ENCODE assay signal across 7 cellular contexts in the genomic region with DNA sequence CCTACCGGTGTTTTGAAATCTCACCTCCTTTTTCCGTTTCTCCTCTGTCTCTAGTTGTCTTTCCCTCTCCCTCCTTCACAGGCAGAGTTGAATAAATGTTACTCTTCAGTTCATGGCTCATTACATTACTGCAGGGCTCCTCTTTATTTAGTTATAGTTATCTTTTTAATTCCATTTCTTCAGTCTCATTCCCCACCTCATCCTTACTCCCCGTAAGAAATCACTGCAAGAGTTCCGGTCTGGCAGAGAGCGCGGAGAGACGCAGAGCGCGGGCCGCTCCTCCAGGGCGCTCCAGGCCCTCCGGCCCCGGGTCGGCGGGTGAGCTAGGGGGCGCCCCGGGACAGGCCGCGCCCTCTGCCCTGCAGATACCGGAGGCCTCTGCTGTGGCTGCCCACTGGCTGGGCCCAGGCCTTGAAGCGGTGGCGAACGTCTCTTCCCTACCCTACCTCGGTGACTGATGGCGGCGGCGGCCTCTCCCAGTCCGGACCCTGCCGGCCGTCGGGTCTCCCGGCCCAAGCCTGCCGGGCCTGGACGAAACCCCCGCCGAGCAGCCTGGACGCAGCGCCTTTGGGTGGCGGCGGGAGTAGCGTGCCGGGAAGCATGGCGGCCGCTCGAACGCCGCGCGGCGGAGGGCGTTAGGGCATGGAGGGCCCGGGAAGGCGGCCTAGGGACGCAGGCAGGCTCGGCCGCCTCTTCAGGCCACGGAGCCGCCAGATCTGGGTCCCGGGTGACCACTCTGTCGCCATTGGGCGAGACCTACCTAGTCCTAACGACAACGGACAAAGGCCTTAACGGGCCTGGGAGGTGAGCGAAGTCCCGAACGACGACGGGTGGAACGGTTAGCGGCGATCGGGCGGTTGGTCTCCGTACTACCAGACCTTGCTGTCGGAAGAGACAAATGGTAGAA. TPM values are rescaled to one million over a fixed set of nuclear protein-coding genes. Genes with fewer than 3 reads are reported as not detected.
DNase-seq lines count a peak whose midpoint lies in the region; ATAC-seq, FAIRE-seq and TF ChIP-seq lines count a peak whose summit lies in the region.

No MANE protein-coding gene starts in this region.

- H3K4me1 Mint-ChIP-seq in activated CD8-positive, alpha-beta T cell treated with anti-CD3 and anti-CD28 coated beads, Interleukin-2, amount 10 ng/mL, durations not matched to agents 7 days and 5 days (ENCODE audit: low read depth), result peaks cover 30% of the 10 kb centered on the region

- no peak overlapping the region for H2AK5ac ChIP-seq in H1 (ENCODE audit: low read depth, low read length)
- no peak overlapping the region for H2AK5ac ChIP-seq in mesendoderm (ENCODE audit: low read length)

- peaks cover 0 to 3% (median 2%) of the 10 kb centered on the region in 4 experiments; a peak in 2 of 7 replicates for H3K4me1 ChIP-seq in H1 (replicated peaks in 1 of 4; ENCODE audit: control insufficient read depth in 3 of 4, insufficient read depth in 4 of 4, low read length in 3 of 4)
- H3K4me1 ChIP-seq in mesendoderm (ENCODE audit: control insufficient read depth, low read depth, low read length), result no peaks in the 10 kb centered on the region

- H3K14ac ChIP-seq in H1 (ENCODE audit: insufficient read length), result no peak overlapping the region

- H4K5ac ChIP-seq in H1 (ENCODE audit: insufficient read length, low read depth, low read length), result peak overlapping the region; percentile 83
- no peak overlapping the region for H4K5ac ChIP-seq in mesendoderm (ENCODE audit: low read length)

- H3K4me2 ChIP-seq in H1 (ENCODE audit: insufficient read depth in 1 of 2, low read depth in 2 of 2, low read length in 2 of 2) (peak overlapping the region; percentile 84 to 85), mesendoderm (ENCODE audit: low read length) (peak overlapping the region; percentile 74)

- peak overlapping the region; percentile 90 for H3K18ac ChIP-seq in H1 (ENCODE audit: extremely low read depth, low read length)
- H3K18ac ChIP-seq in mesendoderm (ENCODE audit: low read length), result peak overlapping the region; percentile 97

- H2BK20ac ChIP-seq in H1 (ENCODE audit: low read length), result no peak overlapping the region

- H2BK15ac ChIP-seq in H1 (ENCODE audit: low read length) (no peak overlapping the region), mesendoderm (replicated peaks; ENCODE audit: low read depth) (no peak overlapping the region)

- peaks cover 3% of the 10 kb centered on the region; the same call in 1 of the 2 replicates for H3K23me2 ChIP-seq in H1 (ENCODE audit: low read depth, low read length)

- ATAC-seq in GM18511 (IDR thresholded peaks at IDR 0.05; ENCODE audit: unreplicated experiment), result peak; percentile 75
- peak; percentile 57 for ATAC-seq in HG02938 (IDR thresholded peaks at IDR 0.05; ENCODE audit: unreplicated experiment)
- ATAC-seq in activated CD8-positive, alpha-beta T cell treated with anti-CD3 and anti-CD28 coated beads, Interleukin-2, amount 10 ng/mL, durations not matched to agents 7 days and 5 days, result peak; percentile 82

- DNase-seq in NCI-H2227 (lab: John Stamatoyannopoulos, UW; ENCODE audit: unreplicated experiment) (peak; percentile 68), H1 (ENCODE audit: low read depth in 1 of 2, low spot score in 2 of 2) (peak in 1 of 2 experiments; percentile 87), mesendoderm (peak; percentile 93)
- DNase-seq in activated CD8-positive, alpha-beta T cell treated with anti-CD3 and anti-CD28 coated beads, Interleukin-2, amount 10 ng/mL, durations not matched to agents 7 days and 5 days, result peak; percentile 72
- DNase-seq in stimulated activated CD8-positive, alpha-beta memory T cell treated with anti-CD3 and anti-CD28 coated beads, Interleukin-15, amount 100 ng/mL, for 1 hour (ENCODE audit: low read depth), result peak; percentile 31

- peak overlapping the region; percentile 91 for H3K4ac ChIP-seq in H1 (replicated peaks; ENCODE audit: insufficient read length, low read depth, low read length)
- peak overlapping the region; percentile 82 for H3K4ac ChIP-seq in mesendoderm (ENCODE audit: low read depth, low read length)

- no peaks in the 10 kb centered on the region for H3K36me3 ChIP-seq in H1 (ENCODE audit: control insufficient read depth in 2 of 4, insufficient read depth in 4 of 4, low read length in 3 of 4)
- H3K36me3 ChIP-seq in mesendoderm (ENCODE audit: control insufficient read depth, insufficient read depth, low read length), result no peaks in the 10 kb centered on the region

- H3K4me3 ChIP-seq in H1 (ENCODE audit: extremely low read depth in 1 of 4, insufficient read depth in 2 of 4, low read depth in 3 of 4, low read length in 4 of 4) (peak overlapping the region; percentile 58 to 94 (median 84)), mesendoderm (ENCODE audit: low read length) (peak overlapping the region; percentile 76)

- H3K27ac ChIP-seq in H1 (ENCODE audit: low read depth, low read length) (peak overlapping the region; percentile 84), mesendoderm (ENCODE audit: low read depth, low read length) (peak overlapping the region; percentile 91)

- H2BK120ac ChIP-seq in H1 (replicated peaks; ENCODE audit: low read depth, low read length) (no peak overlapping the region), mesendoderm (ENCODE audit: low read depth, low read length) (peak overlapping the region; percentile 82)

- peak overlapping the region; percentile 90 for H2BK5ac ChIP-seq in H1 (ENCODE audit: low read depth, low read length)
- peak overlapping the region; percentile 59 for H2BK5ac ChIP-seq in mesendoderm (ENCODE audit: low read length)

- peak overlapping the region; percentile 80 for H3K4me3 Mint-ChIP-seq in activated CD8-positive, alpha-beta T cell treated with anti-CD3 and anti-CD28 coated beads, Interleukin-2, amount 10 ng/mL, durations not matched to agents 7 days and 5 days

- H4K8ac ChIP-seq in H1 (ENCODE audit: extremely low read depth, insufficient read depth, low read length) (peak overlapping the region; percentile 90; the same call in 1 of the 2 replicates), mesendoderm (ENCODE audit: low read depth, low read length) (peak overlapping the region; percentile 70)

- no peak for FAIRE-seq in H1 (lab: Jason Lieb, UNC)

- peaks cover 2% of the 10 kb centered on the region for H3K36me3 Mint-ChIP-seq in activated CD8-positive, alpha-beta T cell treated with anti-CD3 and anti-CD28 coated beads, Interleukin-2, amount 10 ng/mL, durations not matched to agents 7 days and 5 days (ENCODE audit: low read depth)

- CTCF ChIA-PET in activated CD8-positive, alpha-beta T cell treated with anti-CD3 and anti-CD28 coated beads, Interleukin-2, amount 10 ng/mL, durations not matched to agents 7 days and 5 days (lab: Charles Lee), result interaction anchor here (1.5 to 1.9 kb wide), 2 partner anchors 14 to 16 kb away, joined by 4 to 5 read pairs; no protein-coding TSS in a partner anchor
- CTCF ChIA-PET in H1 (lab: Charles Lee; ENCODE audit: partially characterized antibody), result interaction anchor here (1.0 to 1.2 kb wide), 4 partner anchors 8 to 50 kb away, joined by 3 to 4 read pairs (median 3); no protein-coding TSS in a partner anchor

- peak overlapping the region; percentile 92 for H2AFZ ChIP-seq in H1 (ENCODE audit: low read length)

- no peaks in the 10 kb centered on the region for H3K9me3 Mint-ChIP-seq in activated CD8-positive, alpha-beta T cell treated with anti-CD3 and anti-CD28 coated beads, Interleukin-2, amount 10 ng/mL, durations not matched to agents 7 days and 5 days (ENCODE audit: insufficient read depth)

- 2% methylated on average over 52 of the region's 76 CpGs; no CpG with 5 or more reads in 1 of the 2 experiments for WGBS in H1 (ENCODE audit: extremely low coverage in 1 of 2, insufficient coverage in 1 of 2, insufficient read length in 1 of 2, insufficient replicate concordance in 2 of 2, low coverage in 1 of 2, low lambda C conversion rate in 2 of 2, missing lambda C conversion rate in 1 of 2), 2 experiments
- WGBS in mesendoderm (ENCODE audit: extremely low coverage, insufficient coverage, low lambda C conversion rate), result no CpG with 5 or more reads among the region's 76 CpGs

- 0 out of 2 replicates have a peak overlapping the region, but pooled peaks have one; percentile 18 for H2BK12ac ChIP-seq in H1 (ENCODE audit: low read depth, low read length)

- peak; percentile 65 to 72 for TF ChIP-seq POLR2A in H1 (IDR thresholded peaks at IDR 0.05; ENCODE audit: control extremely low read depth in 1 of 2, low read depth in 2 of 2, low read length in 2 of 2)

- H3K9ac ChIP-seq in H1 (replicated peaks in 1 of 4; ENCODE audit: extremely low read depth in 1 of 4, low read depth in 3 of 4, low read length in 3 of 4) (peak overlapping the region; percentile 74 to 88 (median 80)), mesendoderm (ENCODE audit: low read length) (peak overlapping the region; percentile 96)

- POLR2A ChIA-PET in activated CD8-positive, alpha-beta T cell treated with anti-CD3 and anti-CD28 coated beads, Interleukin-2, amount 10 ng/mL, durations not matched to agents 7 days and 5 days (lab: Charles Lee), result interaction anchor here (1.0 to 3.6 kb wide), 4 partner anchors 11 to 47 kb away, joined by 3 to 17 read pairs (median 10); partner anchors contain the start of gene HMGN4
- POLR2A ChIA-PET in H1 (lab: Charles Lee; ENCODE audit: partially characterized antibody), result interaction anchor here (0.8 to 2.8 kb wide), 15 partner anchors 9 to 191 kb away, joined by 3 to 36 read pairs (median 3); partner anchors contain the start of genes BTN1A1 and HMGN4

- TF ChIP-seq EP300 in H1 (IDR thresholded peaks at IDR 0.05; ENCODE audit: borderline replicate concordance in 1 of 2, low read depth in 2 of 2, low read length in 2 of 2), result no peak

- H3K79me2 ChIP-seq in H1 (ENCODE audit: control insufficient read depth in 1 of 2, insufficient read depth in 2 of 2, low read length in 2 of 2), result peaks cover 0 to 9% of the 10 kb centered on the region in 2 experiments; a peak in 2 of 4 replicates
- H3K79me2 ChIP-seq in mesendoderm (ENCODE audit: control insufficient read depth, insufficient read depth, low read length), result no peaks in the 10 kb centered on the region

- H3K27ac Mint-ChIP-seq in activated CD8-positive, alpha-beta T cell treated with anti-CD3 and anti-CD28 coated beads, Interleukin-2, amount 10 ng/mL, durations not matched to agents 7 days and 5 days, result peak overlapping the region; percentile 93

- H3K9me3 ChIP-seq in H1 (ENCODE audit: insufficient read depth in 2 of 2, low read depth in 1 of 2, low read length in 1 of 2), result no peaks in the 10 kb centered on the region

- no peaks in the 10 kb centered on the region for H4K20me1 ChIP-seq in H1 (replicated peaks in 1 of 2; ENCODE audit: control insufficient read depth in 1 of 2, insufficient read depth in 2 of 2, low read length in 2 of 2)

- H3K27me3 ChIP-seq in H1 (replicated peaks in 1 of 4; ENCODE audit: control insufficient read depth in 3 of 4, extremely low read depth in 1 of 4, insufficient read depth in 3 of 4, low read length in 3 of 4) (no peaks in the 10 kb centered on the region), mesendoderm (ENCODE audit: insufficient read depth, low read length, poor library complexity) (no peaks in the 10 kb centered on the region)

- H3K56ac ChIP-seq in H1 (replicated peaks; ENCODE audit: insufficient read length, low read depth, low read length) (peak overlapping the region; percentile 53), mesendoderm (ENCODE audit: low read length) (peak overlapping the region; percentile 91)

- peak overlapping the region; percentile 93 for H4K91ac ChIP-seq in H1 (replicated peaks; ENCODE audit: insufficient read length, low read length)

- H3K23ac ChIP-seq in H1 (ENCODE audit: insufficient read length), result no peak overlapping the region
- peak overlapping the region; percentile 48 for H3K23ac ChIP-seq in mesendoderm (ENCODE audit: low read length)

- H3K79me1 ChIP-seq in H1 (ENCODE audit: low read depth, low read length) (no peaks in the 10 kb centered on the region), mesendoderm (ENCODE audit: low read length) (no peaks in the 10 kb centered on the region)

- peak; percentile 27 to 38 (median 27); a peak in 3 of 4 replicates for TF ChIP-seq CTCF in H1 (IDR thresholded peaks at IDR 0.05; ENCODE audit: control extremely low read depth in 1 of 3, insufficient read depth in 1 of 3, low read depth in 1 of 3, low read length in 3 of 3)

- H3K27me3 Mint-ChIP-seq in activated CD8-positive, alpha-beta T cell treated with anti-CD3 and anti-CD28 coated beads, Interleukin-2, amount 10 ng/mL, durations not matched to agents 7 days and 5 days (ENCODE audit: low read depth), result peaks cover 2% of the 10 kb centered on the region

- peak; percentile 34 to 53; a peak in 3 of 4 replicates for TF ChIP-seq RAD21 in H1 (IDR thresholded peaks at IDR 0.05 in 1 of 2, conservative IDR thresholded peaks at IDR 0.05 in 1 of 2; ENCODE audit: low read depth in 2 of 2, low read length in 2 of 2)

RNA-seq across cellular contexts. Expression of gene HMGN4, which starts 16.4 kb away (rescaled TPM):
- total RNA-seq in activated CD8-positive, alpha-beta T cell treated with anti-CD3 and anti-CD28 coated beads, Interleukin-2, amount 10 ng/mL, durations not matched to agents 7 days and 5 days, result 10 to 100 TPM; 80.8 to 84.9 TPM
- 61.9 and 66.4 TPM in 2 replicates for total RNA-seq in H1 (2021; fragmentation: NEBNext Ultra II Directional; extraction: Animal tissue kit (Norgen Biotek cat#: 25700))
- polyA plus RNA-seq in H1 (2011; rRNA removed), result 18.3 and 23.4 TPM in 2 replicates
- 36.0 TPM for polyA plus RNA-seq in H1 (2011; cell fraction: cytosol; rRNA removed)
- 10.5 TPM for polyA plus RNA-seq in H1 (2011; cell fraction: nucleus; rRNA removed)
- 47.5 to 70.6 TPM (median 56.2 TPM) in 4 replicates for polyA plus RNA-seq in H1 (2012, experiment 1 of 2)
- polyA plus RNA-seq in H1 (2012, experiment 2 of 2), result 12.3 TPM
- 31.2 TPM for polyA plus RNA-seq in H1 (2013, experiment 1 of 2)
- 33.0 TPM for polyA plus RNA-seq in H1 (2013, experiment 2 of 2)
- 26.4 and 39.0 TPM in 2 replicates for polyA minus RNA-seq in H1 (2011; rRNA and poly(A)+ RNA removed)
- polyA minus RNA-seq in H1 (2011; cell fraction: cytosol; rRNA and poly(A)+ RNA removed), result 23.9 TPM
- polyA minus RNA-seq in H1 (2011; cell fraction: nucleus; rRNA and poly(A)+ RNA removed), result 10.3 TPM
- polyA plus RNA-seq in mesendoderm (2013, experiment 1 of 2), result 28.8 TPM
- 30.9 TPM for polyA plus RNA-seq in mesendoderm (2013, experiment 2 of 2)

RNA-seq across cellular contexts. Expression of gene BTN1A1, which starts 21.6 kb away (rescaled TPM):
- not detected for total RNA-seq in activated CD8-positive, alpha-beta T cell treated with anti-CD3 and anti-CD28 coated beads, Interleukin-2, amount 10 ng/mL, durations not matched to agents 7 days and 5 days
- 0.28 and 0.55 TPM in 2 replicates for total RNA-seq in H1 (2021; fragmentation: NEBNext Ultra II Directional; extraction: Animal tissue kit (Norgen Biotek cat#: 25700))
- polyA plus RNA-seq in H1 (2011; rRNA removed), result 0.22 and 0.35 TPM in 2 replicates
- polyA plus RNA-seq in H1 (2011; cell fraction: cytosol; rRNA removed), result 0.30 TPM
- 0.21 TPM for polyA plus RNA-seq in H1 (2011; cell fraction: nucleus; rRNA removed)
- 0.23 to 0.55 TPM (median 0.37 TPM) in 4 replicates for polyA plus RNA-seq in H1 (2012, experiment 1 of 2)
- 0.26 TPM for polyA plus RNA-seq in H1 (2012, experiment 2 of 2)
- polyA plus RNA-seq in H1 (2013, experiment 1 of 2), result 0.51 TPM
- polyA plus RNA-seq in H1 (2013, experiment 2 of 2), result 0.63 TPM
- 0.10 and 0.32 TPM in 2 replicates for polyA minus RNA-seq in H1 (2011; rRNA and poly(A)+ RNA removed)
- not detected for polyA minus RNA-seq in H1 (2011; cell fraction: cytosol; rRNA and poly(A)+ RNA removed)
- polyA minus RNA-seq in H1 (2011; cell fraction: nucleus; rRNA and poly(A)+ RNA removed), result 0.30 TPM
- polyA plus RNA-seq in mesendoderm (2013, experiment 1 of 2), result 0.08 TPM
- 0.07 TPM for polyA plus RNA-seq in mesendoderm (2013, experiment 2 of 2)
